ENCODE assay signal across 15 cellular contexts in genomic region chr19:31283701-31284100, GRCh38.
DNase-seq lines count a peak whose midpoint lies in the region; ATAC-seq and TF ChIP-seq lines count a peak whose summit lies in the region.
"Had no signal": no experiment of that assay in that cellular context is flagged by ENCODE, and none has a peak within 500 bp of the region (broad histone marks: within the 10 kb centered on the region; RNA-seq: fewer than 3 reads in every experiment).

No MANE protein-coding gene starts in this region.

- H3F3A ChIP-seq in GM23338 (replicated peaks; ENCODE audit: low read depth): no peaks in the 10 kb centered on the region

- POLR2A ChIA-PET in WTC11 (lab: Charles Lee): interaction anchor here (0.6 kb wide), 1 partner anchor 54 kb away, joined by 3 read pairs; no protein-coding TSS in a partner anchor

- H3K36me3 Mint-ChIP-seq in GM23338 (ENCODE audit: low read depth): peaks cover 12% of the 10 kb centered on the region
- peaks cover 17% of the 10 kb centered on the region for H3K36me3 Mint-ChIP-seq in WTC11
- H3K36me3 Mint-ChIP-seq in nephron progenitor cell (ENCODE audit: low read depth): peaks cover 8% of the 10 kb centered on the region
- H3K36me3 Mint-ChIP-seq in activated T-helper 1 cell treated with anti-CD3 and anti-CD28 coated beads, Interleukin-12 subunit alpha, Interleukin-12 subunit beta, Interleukin-2, Interleukin-4 antibody, amounts not matched to agents 30 ng/mL and 10 ng/mL and 1 ng/mL, durations not matched to agents 14 hours and 24 hours and 36 hours (ENCODE audit: low read depth): no peaks in the 10 kb centered on the region

- peaks cover 5% of the 10 kb centered on the region; the same call in 1 of the 2 replicates for H3K4me1 ChIP-seq in GM23338 (ENCODE audit: insufficient read depth)
- peaks cover 0 to 29% (median 23%) of the 10 kb centered on the region in 4 donors for H3K4me1 ChIP-seq in sigmoid colon
- H3K4me1 ChIP-seq: HAP-1 had no signal

- H3K9me3 Mint-ChIP-seq in GM23338: no peaks in the 10 kb centered on the region
- no peaks in the 10 kb centered on the region for H3K9me3 Mint-ChIP-seq in WTC11
- no peaks in the 10 kb centered on the region for H3K9me3 Mint-ChIP-seq in nephron progenitor cell
- H3K9me3 Mint-ChIP-seq in activated T-helper 1 cell treated with anti-CD3 and anti-CD28 coated beads, Interleukin-12 subunit alpha, Interleukin-12 subunit beta, Interleukin-2, Interleukin-4 antibody, amounts not matched to agents 30 ng/mL and 10 ng/mL and 1 ng/mL, durations not matched to agents 14 hours and 24 hours and 36 hours: no peaks in the 10 kb centered on the region
- H3K9me3 Mint-ChIP-seq: CD4-positive, alpha-beta memory T cell had no signal

- H3K27ac ChIP-seq in GM23338 (ENCODE audit: low read depth): no peak overlapping the region
- H3K27ac ChIP-seq in sigmoid colon: no peak overlapping the region

- no peaks in the 10 kb centered on the region for H3K9me3 ChIP-seq in sigmoid colon
- H3K9me3 ChIP-seq: HAP-1 had no signal

- intact Hi-C loops in sigmoid colon (cut with DNase I): no loop called here
- intact Hi-C loops in activated T-helper 1 cell treated with anti-CD3 and anti-CD28 coated beads, Interleukin-12 subunit alpha, Interleukin-12 subunit beta, Interleukin-2, Interleukin-4 antibody, amounts not matched to agents 30 ng/mL and 10 ng/mL and 1 ng/mL, durations not matched to agents 14 hours and 24 hours and 36 hours (cut with micrococcal nuclease): no loop called here

- no peak overlapping the region for H3K4me2 ChIP-seq in GM23338

- H3K36me3 ChIP-seq in GM23338 (ENCODE audit: insufficient read depth): no peaks in the 10 kb centered on the region
- H3K36me3 ChIP-seq in sigmoid colon: peaks cover 0 to 8% (median 7%) of the 10 kb centered on the region in 4 donors
- H3K36me3 ChIP-seq: HAP-1 had no signal

- CTCF ChIA-PET in WTC11 (lab: Charles Lee): no interaction called here

- WGBS in sigmoid colon, 2 donors: 85 to 90% methylated on average over 8 of the region's 8 CpGs

- H4K20me1 ChIP-seq in GM23338 (replicated peaks; ENCODE audit: insufficient read depth): no peaks in the 10 kb centered on the region

- H3K9me2 ChIP-seq in GM23338 (ENCODE audit: insufficient read depth): no peaks in the 10 kb centered on the region

- H3K79me2 ChIP-seq in GM23338 (replicated peaks; ENCODE audit: insufficient read depth): peaks cover 15% of the 10 kb centered on the region

- H3K27me3 ChIP-seq in GM23338 (ENCODE audit: insufficient read depth) (no peaks in the 10 kb centered on the region), sigmoid colon (no peaks in the 10 kb centered on the region)

- ATAC-seq in GM23338 (no peak), WTC11 (0 out of 2 replicates have a peak, but pooled peaks have one; percentile 18)

- H3K4me1 Mint-ChIP-seq in GM23338 (peaks cover 39% of the 10 kb centered on the region), WTC11 (peaks cover 55% of the 10 kb centered on the region), nephron progenitor cell (peaks cover 50% of the 10 kb centered on the region)
- H3K4me1 Mint-ChIP-seq in activated T-helper 1 cell treated with anti-CD3 and anti-CD28 coated beads, Interleukin-12 subunit alpha, Interleukin-12 subunit beta, Interleukin-2, Interleukin-4 antibody, amounts not matched to agents 30 ng/mL and 10 ng/mL and 1 ng/mL, durations not matched to agents 14 hours and 24 hours and 36 hours (ENCODE audit: low read depth): peaks cover 6% of the 10 kb centered on the region
- H3K4me1 Mint-ChIP-seq: B cell had no signal

- peaks cover 6% of the 10 kb centered on the region for H3K27me3 Mint-ChIP-seq in GM23338 (ENCODE audit: insufficient read depth, low read depth, poor library complexity)
- no peaks in the 10 kb centered on the region for H3K27me3 Mint-ChIP-seq in WTC11 (ENCODE audit: low read depth)
- H3K27me3 Mint-ChIP-seq in nephron progenitor cell (ENCODE audit: low read depth, poor library complexity): no peaks in the 10 kb centered on the region
- H3K27me3 Mint-ChIP-seq in activated T-helper 1 cell treated with anti-CD3 and anti-CD28 coated beads, Interleukin-12 subunit alpha, Interleukin-12 subunit beta, Interleukin-2, Interleukin-4 antibody, amounts not matched to agents 30 ng/mL and 10 ng/mL and 1 ng/mL, durations not matched to agents 14 hours and 24 hours and 36 hours (ENCODE audit: insufficient read depth): peaks cover 5% of the 10 kb centered on the region
- H3K27me3 Mint-ChIP-seq: B cell; CD4-positive, alpha-beta memory T cell had no signal

- TF ChIP-seq EP300 in sigmoid colon (IDR thresholded peaks at IDR 0.05): no peak

- H3K27ac Mint-ChIP-seq in GM23338 (no peak overlapping the region), WTC11 (no peak overlapping the region), nephron progenitor cell (peak overlapping the region; percentile 69)
- no peak overlapping the region for H3K27ac Mint-ChIP-seq in activated T-helper 1 cell treated with anti-CD3 and anti-CD28 coated beads, Interleukin-12 subunit alpha, Interleukin-12 subunit beta, Interleukin-2, Interleukin-4 antibody, amounts not matched to agents 30 ng/mL and 10 ng/mL and 1 ng/mL, durations not matched to agents 14 hours and 24 hours and 36 hours
- H3K27ac Mint-ChIP-seq: B cell; CD4-positive, alpha-beta memory T cell had no signal

- DNase-seq in GM23338 (ENCODE audit: low spot score) (peak; percentile 20), WTC11 (ENCODE audit: low spot score) (no peak), nephron progenitor cell (no peak), sigmoid colon (peak; percentile 36), D341Med (ENCODE audit: low spot score) (no peak), NCI-H1417 (lab: John Stamatoyannopoulos, UW) (no peak)
- no peak for DNase-seq in activated T-helper 1 cell treated with anti-CD3 and anti-CD28 coated beads, Interleukin-12 subunit alpha, Interleukin-12 subunit beta, Interleukin-2, Interleukin-4 antibody, amounts not matched to agents 30 ng/mL and 10 ng/mL and 1 ng/mL, durations not matched to agents 14 hours and 24 hours and 36 hours (ENCODE audit: low spot score)
- DNase-seq: ACHN; C1 segment of cervical spinal cord; CD4-positive, alpha-beta memory T cell; DMS153; DMS79 treated with DMSO at 0.1 percent for 48 hours; EL had no signal

- H3K4me3 Mint-ChIP-seq in GM23338 (no peak overlapping the region), WTC11 (no peak overlapping the region), nephron progenitor cell (no peak overlapping the region)
- H3K4me3 Mint-ChIP-seq in activated T-helper 1 cell treated with anti-CD3 and anti-CD28 coated beads, Interleukin-12 subunit alpha, Interleukin-12 subunit beta, Interleukin-2, Interleukin-4 antibody, amounts not matched to agents 30 ng/mL and 10 ng/mL and 1 ng/mL, durations not matched to agents 14 hours and 24 hours and 36 hours: no peak overlapping the region
- H3K4me3 Mint-ChIP-seq: B cell; CD4-positive, alpha-beta memory T cell had no signal

- TF ChIP-seq POLR2A in sigmoid colon (IDR thresholded peaks at IDR 0.05): no peak

- no peak for TF ChIP-seq CTCF in GM23338 (conservative IDR thresholded peaks at IDR 0.05; ENCODE audit: low read depth in 2 of 2)
- TF ChIP-seq CTCF in WTC11 (IDR thresholded peaks at IDR 0.05): no peak
- no peak for TF ChIP-seq CTCF in nephron progenitor cell (IDR thresholded peaks at IDR 0.05)
- TF ChIP-seq CTCF in sigmoid colon (IDR thresholded peaks at IDR 0.05): no peak

- H2AFZ ChIP-seq in GM23338: no peak overlapping the region

- H3K4me3 ChIP-seq in GM23338 (no peak overlapping the region), sigmoid colon (no peak overlapping the region)
- H3K4me3 ChIP-seq: HAP-1 had no signal

TF ChIP-seq in GM23338, 12 proteins besides CTCF, POLR2A, EP300 and RAD21 (continues in another document):
- TF ChIP-seq EZH2phosphoT487 (IDR thresholded peaks at IDR 0.05; ENCODE audit: unreplicated experiment) (no peak), NANOG (IDR thresholded peaks at IDR 0.05; ENCODE audit: borderline replicate concordance) (no peak), CREB1 (CRISPR knock-in tag; IDR thresholded peaks at IDR 0.05; ENCODE audit: low read depth) (no peak), POLR2AphosphoS5 (IDR thresholded peaks at IDR 0.05; ENCODE audit: low read depth) (no peak), STAT1 (IDR thresholded peaks at IDR 0.05; ENCODE audit: unreplicated experiment) (no peak)

TF ChIP-seq in WTC11, 78 proteins besides CTCF, POLR2A, EP300 and RAD21 (continues in another document):
- TF ChIP-seq PRDM15 (CRISPR knock-in tag; IDR thresholded peaks at IDR 0.05): no peak
- no peak for TF ChIP-seq MAX (CRISPR knock-in tag; IDR thresholded peaks at IDR 0.05)
- TF ChIP-seq ZBTB21 (CRISPR knock-in tag; IDR thresholded peaks at IDR 0.05; ENCODE audit: borderline replicate concordance): no peak
- no peak for TF ChIP-seq ZNF121 (CRISPR knock-in tag; IDR thresholded peaks at IDR 0.05)
- no peak for TF ChIP-seq HMGA2 (CRISPR knock-in tag; IDR thresholded peaks at IDR 0.05)

Comparison
In these comparisons a context has a peak if more than half of its experiments do, and no peak if none do; other contexts are left out.
1. DNase-seq: peak in GM23338 (single experiment) and sigmoid colon (single experiment); none in WTC11 (single experiment), nephron progenitor cell (single experiment), D341Med (single experiment), activated T-helper 1 cell treated with anti-CD3 and anti-CD28 coated beads, Interleukin-12 subunit alpha, Interleukin-12 subunit beta, Interleukin-2, Interleukin-4 antibody, amounts not matched to agents 30 ng/mL and 10 ng/mL and 1 ng/mL, durations not matched to agents 14 hours and 24 hours and 36 hours (single experiment) and NCI-H1417 (0 of 3).